8 cellular contexts compared by ENCODE assay signal in genomic region chr5:134527961-134528424, GRCh38. TPM values are rescaled to one million over a fixed set of nuclear protein-coding genes. Genes with fewer than 3 reads are reported as not detected.
DNase-seq lines count a peak whose midpoint lies in the region; FAIRE-seq and TF ChIP-seq lines count a peak whose summit lies in the region.

No MANE protein-coding gene starts in this region.

- H3K9me3 Mint-ChIP-seq in CD14-positive monocyte: no peaks in the 10 kb centered on the region
- H3K9me3 Mint-ChIP-seq in neural crest cell: no peaks in the 10 kb centered on the region

- no peak overlapping the region for H2BK20ac ChIP-seq in H1 (ENCODE audit: low read length)

- no peak for TF ChIP-seq EP300 in H1 (IDR thresholded peaks at IDR 0.05; ENCODE audit: borderline replicate concordance in 1 of 2, low read depth in 2 of 2, low read length in 2 of 2)

- H4K20me1 ChIP-seq in H1 (replicated peaks in 1 of 2; ENCODE audit: control insufficient read depth in 1 of 2, insufficient read depth in 2 of 2, low read length in 2 of 2): no peaks in the 10 kb centered on the region

- POLR2A ChIA-PET in H1 (lab: Charles Lee; ENCODE audit: partially characterized antibody): interaction anchor here (0.6 to 7.7 kb wide), 17 partner anchors 8 to 302 kb away, joined by 3 to 131 read pairs (median 6); partner anchors contain the start of genes CDKN2AIPNL and PPP2CA

- peak overlapping the region; percentile 76 for H4K5ac ChIP-seq in H1 (ENCODE audit: insufficient read length, low read depth, low read length)

- H3K4me1 ChIP-seq in H1 (replicated peaks in 1 of 4; ENCODE audit: control insufficient read depth in 3 of 4, insufficient read depth in 4 of 4, low read length in 3 of 4): peaks cover 21 to 38% (median 27%) of the 10 kb centered on the region in 4 experiments

- H2AK5ac ChIP-seq in H1 (ENCODE audit: low read depth, low read length): no peak overlapping the region; the same call in 1 of the 2 replicates

- H3K23me2 ChIP-seq in H1 (ENCODE audit: low read depth, low read length): peaks cover 11% of the 10 kb centered on the region; the same call in 1 of the 2 replicates

- H3K4me2 ChIP-seq in H1 (ENCODE audit: insufficient read depth in 1 of 2, low read depth in 2 of 2, low read length in 2 of 2): peak overlapping the region; percentile 69 to 74

- H2BK12ac ChIP-seq in H1 (ENCODE audit: low read depth, low read length): peak overlapping the region; percentile 20; the same call in 1 of the 2 replicates

- H2AFZ ChIP-seq in H1 (ENCODE audit: low read length): no peak overlapping the region

- H3K14ac ChIP-seq in H1 (ENCODE audit: insufficient read length): no peak overlapping the region

- H3K4me3 ChIP-seq in H1 (ENCODE audit: extremely low read depth in 1 of 4, insufficient read depth in 2 of 4, low read depth in 3 of 4, low read length in 4 of 4): peak overlapping the region; percentile 34 to 80 (median 60)

- peak overlapping the region in 2 of 4 experiments; percentile 25 to 35; a peak in 5 of 7 replicates for H3K9ac ChIP-seq in H1 (replicated peaks in 1 of 4; ENCODE audit: extremely low read depth in 1 of 4, low read depth in 3 of 4, low read length in 3 of 4)

- H3K4me3 Mint-ChIP-seq in CD14-positive monocyte: peak overlapping the region; percentile 90 to 97
- H3K4me3 Mint-ChIP-seq in neural crest cell: peak overlapping the region; percentile 93

- peak overlapping the region; percentile 38 for H4K91ac ChIP-seq in H1 (replicated peaks; ENCODE audit: insufficient read length, low read length)

- peak overlapping the region; percentile 62 for H3K27ac ChIP-seq in H1 (ENCODE audit: low read depth, low read length)

- H3K56ac ChIP-seq in H1 (replicated peaks; ENCODE audit: insufficient read length, low read depth, low read length): peak overlapping the region; percentile 3

- no peaks in the 10 kb centered on the region for H3K9me3 ChIP-seq in H1 (ENCODE audit: insufficient read depth in 2 of 2, low read depth in 1 of 2, low read length in 1 of 2)

- no peak overlapping the region for H3K23ac ChIP-seq in H1 (ENCODE audit: insufficient read length)

- peak overlapping the region; percentile 58 for H4K8ac ChIP-seq in H1 (ENCODE audit: extremely low read depth, insufficient read depth, low read length)

- H2BK120ac ChIP-seq in H1 (replicated peaks; ENCODE audit: low read depth, low read length): peak overlapping the region; percentile 24

- H3K27me3 ChIP-seq in H1 (replicated peaks in 1 of 4; ENCODE audit: control insufficient read depth in 3 of 4, extremely low read depth in 1 of 4, insufficient read depth in 3 of 4, low read length in 3 of 4): no peaks in the 10 kb centered on the region

- H2BK15ac ChIP-seq in H1 (ENCODE audit: low read length): no peak overlapping the region

- intact Hi-C loops in CD14-positive monocyte (cut with micrococcal nuclease): loop anchor here (5.0 to 10.0 kb wide), 6 partner anchors 49 to 303 kb away; partner anchors contain the start of genes UBE2B (in 2 of the 2), CDKN2AIPNL (in 1 of the 2) and PPP2CA (in 1 of the 2)

- H3K36me3 ChIP-seq in H1 (ENCODE audit: control insufficient read depth in 2 of 4, insufficient read depth in 4 of 4, low read length in 3 of 4): no peaks in the 10 kb centered on the region

- TF ChIP-seq CTCF in CD14-positive monocyte (IDR thresholded peaks at IDR 0.05) (no peak), H1 (IDR thresholded peaks at IDR 0.05; ENCODE audit: control extremely low read depth in 1 of 3, insufficient read depth in 1 of 3, low read depth in 1 of 3, low read length in 3 of 3) (0 out of 4 replicates have a peak, but pooled peaks of 1 of the 3 experiments have one; percentile 1), neural crest cell (conservative IDR thresholded peaks at IDR 0.05) (no peak)

- no peaks in the 10 kb centered on the region for H3K36me3 Mint-ChIP-seq in CD14-positive monocyte
- H3K36me3 Mint-ChIP-seq in neural crest cell (ENCODE audit: low read depth): no peaks in the 10 kb centered on the region

- H3K4me1 Mint-ChIP-seq in CD14-positive monocyte (peaks cover 28% of the 10 kb centered on the region), neural crest cell (peaks cover 37% of the 10 kb centered on the region)

- WGBS in H1 (ENCODE audit: extremely low coverage in 1 of 2, insufficient coverage in 1 of 2, insufficient read length in 1 of 2, insufficient replicate concordance in 2 of 2, low coverage in 1 of 2, low lambda C conversion rate in 2 of 2, missing lambda C conversion rate in 1 of 2), 2 experiments: 17% methylated on average over 14 of the region's 14 CpGs; no CpG with 5 or more reads in 1 of the 2 experiments

- TF ChIP-seq POLR2A in H1 (IDR thresholded peaks at IDR 0.05; ENCODE audit: control extremely low read depth in 1 of 2, low read depth in 2 of 2, low read length in 2 of 2): no peak

- no peak for TF ChIP-seq RAD21 in H1 (IDR thresholded peaks at IDR 0.05 in 1 of 2, conservative IDR thresholded peaks at IDR 0.05 in 1 of 2; ENCODE audit: low read depth in 2 of 2, low read length in 2 of 2)

- DNase-seq in CD14-positive monocyte (ENCODE audit: low spot score) (no peak), NCI-H69 (lab: John Stamatoyannopoulos, UW) (peak; percentile 56), H1 (ENCODE audit: low read depth in 1 of 2, low spot score in 2 of 2) (no peak), neural crest cell (ENCODE audit: low read depth, low spot score) (no peak), Kasumi-1 (lab: John Stamatoyannopoulos, UW) (no peak), HT-29 (ENCODE audit: low spot score) (no peak), SHP77 treated with DMSO at 0.1 percent for 48 hours (lab: John Stamatoyannopoulos, UW) (no peak), HTR-8/SVneo (ENCODE audit: insufficient read length, low spot score) (no peak)

- H3K79me2 ChIP-seq in H1 (ENCODE audit: control insufficient read depth in 1 of 2, insufficient read depth in 2 of 2, low read length in 2 of 2): peaks cover 27 to 54% of the 10 kb centered on the region in 2 experiments

- no peak for FAIRE-seq in H1 (lab: Jason Lieb, UNC)
- no peak for FAIRE-seq in HTR-8/SVneo (lab: Jason Lieb, UNC)

- peak overlapping the region; percentile 65; the same call in 1 of the 2 replicates for H3K18ac ChIP-seq in H1 (ENCODE audit: extremely low read depth, low read length)

- CTCF ChIA-PET in H1 (lab: Charles Lee; ENCODE audit: partially characterized antibody): interaction anchor here (0.6 to 10.9 kb wide), 36 partner anchors 8 to 292 kb away, joined by 3 to 121 read pairs (median 4); partner anchors contain the start of gene CDKN2AIPNL

- peaks cover 17% of the 10 kb centered on the region for H3K79me1 ChIP-seq in H1 (ENCODE audit: low read depth, low read length)

- H3K27ac Mint-ChIP-seq in CD14-positive monocyte (peak overlapping the region in 2 of 7 donors; percentile 58 to 86), neural crest cell (ENCODE audit: unreplicated experiment) (no peak overlapping the region)

- H3K4ac ChIP-seq in H1 (replicated peaks; ENCODE audit: insufficient read length, low read depth, low read length): no peak overlapping the region

- H3K27me3 Mint-ChIP-seq in CD14-positive monocyte (ENCODE audit: low read depth in 3 of 3) (peaks cover 1 to 4% (median 1%) of the 10 kb centered on the region in 3 donors), neural crest cell (ENCODE audit: low read depth) (peaks cover 30% of the 10 kb centered on the region)

- peak overlapping the region; percentile 76; the same call in 1 of the 2 replicates for H2BK5ac ChIP-seq in H1 (ENCODE audit: low read depth, low read length)

TF ChIP-seq in H1, 55 proteins besides CTCF, POLR2A, EP300 and RAD21:
- no peak for TF ChIP-seq SP1 (IDR thresholded peaks at IDR 0.05; ENCODE audit: low read depth, low read length)
- TF ChIP-seq KDM4A (IDR thresholded peaks at IDR 0.05; ENCODE audit: low read depth, low read length, severe bottlenecking): peak; percentile 16
- 0 out of 4 replicates have a peak, but pooled peaks of 1 of the 2 experiments have one; percentile 3 for TF ChIP-seq SIN3A (conservative IDR thresholded peaks at IDR 0.05 in 1 of 2, IDR thresholded peaks at IDR 0.05 in 1 of 2; ENCODE audit: low read depth in 1 of 2, low read length in 2 of 2)

RNA-seq across cellular contexts. Expression of gene JADE2, which starts 2.5 kb away (rescaled TPM):
- polyA plus RNA-seq in CD14-positive monocyte (1 to 10 TPM; 2.1 to 3.1 TPM), H1 (2011; rRNA removed) (19.2 and 21.9 TPM in 2 replicates)
- total RNA-seq in H1 (2021; fragmentation: NEBNext Ultra II Directional; extraction: Animal tissue kit (Norgen Biotek cat#: 25700)): 55.8 and 59.4 TPM in 2 replicates
- polyA plus RNA-seq in H1 (2011; cell fraction: cytosol; rRNA removed): 19.5 TPM
- 28.6 TPM for polyA plus RNA-seq in H1 (2011; cell fraction: nucleus; rRNA removed)
- 15.9 to 23.0 TPM (median 22.1 TPM) in 4 replicates for polyA plus RNA-seq in H1 (2012, experiment 1 of 2)
- polyA plus RNA-seq in H1 (2012, experiment 2 of 2): 19.7 TPM
- 14.6 TPM for polyA plus RNA-seq in H1 (2013, experiment 1 of 2)
- 14.5 TPM for polyA plus RNA-seq in H1 (2013, experiment 2 of 2)
- polyA minus RNA-seq in H1 (2011; rRNA and poly(A)+ RNA removed): 42.6 and 49.2 TPM in 2 replicates
- polyA minus RNA-seq in H1 (2011; cell fraction: cytosol; rRNA and poly(A)+ RNA removed): 24.7 TPM
- polyA minus RNA-seq in H1 (2011; cell fraction: nucleus; rRNA and poly(A)+ RNA removed): 26.6 TPM
- 2.1 and 2.4 TPM in 2 replicates for total RNA-seq in neural crest cell
- total RNA-seq in HT-29 (2014; rRNA removed; shearing (Covaris generic)): 47.6 and 50.1 TPM in 2 replicates

Comparison
In these comparisons a context has a peak if more than half of its experiments do, and no peak if none do; other contexts are left out.
1. RNA of gene JADE2, which starts 2.5 kb away (total RNA-seq): 55.8 to 59.4 TPM in H1 and 47.6 to 50.1 TPM in HT-29; 2.1 to 2.4 TPM in neural crest cell; every median in the first group is over 10 times any median in the second.